ENCODE assay signal across 8 cellular contexts in genomic region chr11:62787005-62787759, GRCh38. TPM values are rescaled to one million over a fixed set of nuclear protein-coding genes. Genes with fewer than 3 reads are reported as not detected.
DNase-seq lines count a peak whose midpoint lies in the region; ATAC-seq and TF ChIP-seq lines count a peak whose summit lies in the region.

Gene TMEM179B (plus strand): TSS chr11:62787402. CDS start chr11:62787432, 30 bp downstream.

- TF ChIP-seq CTCF in fibroblast of mammary gland (conservative IDR thresholded peaks at IDR 0.05; ENCODE audit: control insufficient read depth, insufficient read depth, low read depth, low read length) = peak; percentile 40

- H3K27ac Mint-ChIP-seq in natural killer cell treated with Interleukin-12 subunit alpha and Interleukin-12 subunit beta and Interleukin-15 and Interleukin-18, amount 100 ng/mL, for 72 hours = peak within 1 kb of the TSS; percentile 82 to 88

- H3K36me3 Mint-ChIP-seq in natural killer cell treated with Interleukin-12 subunit alpha and Interleukin-12 subunit beta and Interleukin-15 and Interleukin-18, amount 100 ng/mL, for 72 hours = peaks cover 12% of the 10 kb centered on the region

- H3K4me3 Mint-ChIP-seq in natural killer cell treated with Interleukin-12 subunit alpha and Interleukin-12 subunit beta and Interleukin-15 and Interleukin-18, amount 100 ng/mL, for 72 hours = peak within 1 kb of the TSS; percentile 90

- H3K9me3 Mint-ChIP-seq in natural killer cell treated with Interleukin-12 subunit alpha and Interleukin-12 subunit beta and Interleukin-15 and Interleukin-18, amount 100 ng/mL, for 72 hours = no peaks in the 10 kb centered on the region

- ATAC-seq in GM21825 (IDR thresholded peaks at IDR 0.05; ENCODE audit: unreplicated experiment) = peak; percentile 62
- peak; percentile 90 to 92 for ATAC-seq in natural killer cell treated with Interleukin-12 subunit alpha and Interleukin-12 subunit beta and Interleukin-15 and Interleukin-18, amount 100 ng/mL, for 72 hours
- peak; percentile 81 for ATAC-seq in stimulated activated naive CD8-positive, alpha-beta T cell treated with anti-CD3 and anti-CD28 coated beads, Interleukin-15, Interleukin-2, amounts not matched to agents 100 U/mL and 50 U/mL, for 24 hours

- H3K4me1 Mint-ChIP-seq in natural killer cell treated with Interleukin-12 subunit alpha and Interleukin-12 subunit beta and Interleukin-15 and Interleukin-18, amount 100 ng/mL, for 72 hours (ENCODE audit: low read depth in 2 of 2) = peaks cover 26 to 37% of the 10 kb centered on the region in 2 donors

- DNase-seq in Daoy (ENCODE audit: low read depth) = peak; percentile 98
- DNase-seq in Kasumi-1 (lab: John Stamatoyannopoulos, UW) = peak; percentile 96
- DNase-seq in RPMI7951 (ENCODE audit: low read depth) = peak; percentile 96
- peak; percentile 94 to 95 for DNase-seq in activated T-helper 1 cell treated with anti-CD3 and anti-CD28 coated beads, Interleukin-2, amount 50 U/mL, for 16 hours (ENCODE audit: low read depth in 1 of 2, low spot score in 1 of 2)
- peak; percentile 97 for DNase-seq in fibroblast of mammary gland (ENCODE audit: low read depth)
- peak; percentile 98 for DNase-seq in natural killer cell treated with Interleukin-12 subunit alpha and Interleukin-12 subunit beta and Interleukin-15 and Interleukin-18, amount 100 ng/mL, for 72 hours (ENCODE audit: low spot score)
- peak; percentile 99 for DNase-seq in stimulated activated naive CD8-positive, alpha-beta T cell treated with anti-CD3 and anti-CD28 coated beads, Interleukin-15, Interleukin-2, amounts not matched to agents 100 U/mL and 50 U/mL, for 24 hours

- H3K4me3 ChIP-seq in fibroblast of mammary gland (ENCODE audit: control insufficient read depth, low read depth, low read length) = peak within 1 kb of the TSS; percentile 93

- H3K27me3 Mint-ChIP-seq in natural killer cell treated with Interleukin-12 subunit alpha and Interleukin-12 subunit beta and Interleukin-15 and Interleukin-18, amount 100 ng/mL, for 72 hours = no peaks in the 10 kb centered on the region

RNA-seq across cellular contexts. Expression of gene TMEM179B, which starts in this region (rescaled TPM):
- 40.8 and 64.5 TPM in 2 replicates for total RNA-seq in Daoy (2014; rRNA removed; shearing (Covaris generic))
- 88.3 and 110 TPM in 2 replicates for total RNA-seq in RPMI7951 (2014; rRNA removed; shearing (Covaris generic))
- total RNA-seq in natural killer cell treated with Interleukin-12 subunit alpha and Interleukin-12 subunit beta and Interleukin-15 and Interleukin-18, amount 100 ng/mL, for 72 hours = 10 to 100 TPM; 30.5 to 31.1 TPM

Comparison
In these comparisons a context has a peak if more than half of its experiments do, and no peak if none do; other contexts are left out.
1. Peak in every context shown above with its lines: DNase-seq, ATAC-seq and H3K4me3 ChIP-seq.